Comparison of ENCODE assay signal across 11 cellular contexts in the genomic region with DNA sequence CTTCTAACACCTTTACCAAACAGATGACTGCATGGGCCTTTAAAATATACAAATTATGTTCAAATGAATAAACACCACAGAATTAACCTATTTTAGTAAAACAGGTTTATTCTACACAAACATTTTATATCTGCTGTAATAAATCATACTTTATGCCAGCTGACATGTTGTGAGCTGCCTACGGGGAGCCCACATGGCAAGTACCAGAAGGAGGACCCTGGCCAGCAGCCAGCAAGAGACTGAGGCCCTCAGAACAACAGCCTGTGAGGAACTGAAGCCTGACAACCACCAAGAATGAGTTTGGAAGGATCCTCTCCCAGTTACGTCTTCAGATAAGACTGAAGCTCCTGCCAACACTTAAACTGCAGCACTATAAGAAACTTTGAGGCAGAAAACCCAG.
DNase-seq lines count a peak whose midpoint lies in the region; ATAC-seq and TF ChIP-seq lines count a peak whose summit lies in the region.
"Had no signal": no experiment of that assay in that cellular context is flagged by ENCODE, and none has a peak within 500 bp of the region (broad histone marks: within the 10 kb centered on the region; RNA-seq: fewer than 3 reads in every experiment).

No MANE protein-coding gene starts in this region.

- no peaks in the 10 kb centered on the region for H3K27me3 ChIP-seq in brain microvascular endothelial cell (replicated peaks)
- no peaks in the 10 kb centered on the region for H3K27me3 ChIP-seq in mesenchymal stem cell (ENCODE audit: control insufficient read depth in 1 of 2, insufficient read depth in 1 of 2, low read length in 2 of 2)
- no peaks in the 10 kb centered on the region for H3K27me3 ChIP-seq in GM23248 (replicated peaks; ENCODE audit: insufficient read depth)
- H3K27me3 ChIP-seq: BLaER1 treated with 17β-estradiol and CSF1 and Interleukin-3, amounts not matched to agents 10 nM and 100 nM; ovary had no signal

- H2AK5ac ChIP-seq in mesenchymal stem cell (ENCODE audit: low read length, severe bottlenecking) = peak overlapping the region; percentile 36

- peak overlapping the region; percentile 16 for H3K4me2 ChIP-seq in mesenchymal stem cell (ENCODE audit: low read length, poor library complexity, severe bottlenecking)
- H3K4me2 ChIP-seq in GM23248 (ENCODE audit: unreplicated experiment) = no peak overlapping the region

- H3K4me3 ChIP-seq in brain microvascular endothelial cell (ENCODE audit: low read depth, low read length) (no peak overlapping the region), mesenchymal stem cell (ENCODE audit: insufficient read depth in 1 of 2, low read depth in 1 of 2, low read length in 2 of 2) (no peak overlapping the region), GM23248 (no peak overlapping the region)
- H3K4me3 ChIP-seq: BLaER1 treated with 17β-estradiol and CSF1 and Interleukin-3, amounts not matched to agents 10 nM and 100 nM; ovary had no signal

- H3K79me1 ChIP-seq in mesenchymal stem cell (replicated peaks; ENCODE audit: low read length, poor library complexity, severe bottlenecking) = no peaks in the 10 kb centered on the region

- H3K27ac ChIP-seq in brain microvascular endothelial cell = no peak overlapping the region
- no peak overlapping the region for H3K27ac ChIP-seq in mesenchymal stem cell (ENCODE audit: low read length, poor library complexity, severe bottlenecking)
- no peak overlapping the region for H3K27ac ChIP-seq in GM23248
- H3K27ac ChIP-seq: BLaER1 treated with 17β-estradiol and CSF1 and Interleukin-3, amounts not matched to agents 10 nM and 100 nM; ovary had no signal

- DNase-seq in CD1c-positive myeloid dendritic cell (ENCODE audit: extremely low spot score) (peak; percentile 7), NCI-H2081 treated with DMSO at 0.1 percent for 48 hours (lab: John Stamatoyannopoulos, UW) (peak; percentile 5), brain microvascular endothelial cell (peak; percentile 27), mesenchymal stem cell (peak; percentile 15), GM23248 (no peak), COLO829 (ENCODE audit: low spot score) (no peak), middle frontal gyrus (ENCODE audit: extremely low spot score, low spot score) (no peak)
- DNase-seq: NCI-H1092 treated with DMSO at 0.1 percent for 48 hours had no signal

- H4K8ac ChIP-seq in mesenchymal stem cell (ENCODE audit: low read length) = no peak overlapping the region

- H2BK15ac ChIP-seq in mesenchymal stem cell (ENCODE audit: low read depth, poor library complexity, severe bottlenecking) = no peak overlapping the region

- H3K9me3 ChIP-seq in mesenchymal stem cell (ENCODE audit: control insufficient read depth, low read length) (no peaks in the 10 kb centered on the region), GM23248 (ENCODE audit: low read depth) (no peaks in the 10 kb centered on the region)
- H3K9me3 ChIP-seq: BLaER1 treated with 17β-estradiol and CSF1 and Interleukin-3, amounts not matched to agents 10 nM and 100 nM; ovary had no signal

- H3K14ac ChIP-seq in mesenchymal stem cell (ENCODE audit: low read length in 2 of 2) = no peak overlapping the region

- H3F3A ChIP-seq in GM23248 (ENCODE audit: insufficient read depth) = no peaks in the 10 kb centered on the region

- 66% methylated on average over 2 of the region's 2 CpGs for WGBS in mesenchymal stem cell
- 92 to 96% methylated on average over 2 of the region's 2 CpGs for WGBS in GM23248 (ENCODE audit: low coverage in 1 of 2, low lambda C conversion rate in 2 of 2, missing lambda C conversion rate in 2 of 2), 2 experiments

- H4K20me1 ChIP-seq in GM23248 (ENCODE audit: insufficient read depth) = no peaks in the 10 kb centered on the region
- H4K20me1 ChIP-seq: BLaER1 treated with 17β-estradiol and CSF1 and Interleukin-3, amounts not matched to agents 10 nM and 100 nM had no signal

- no peak overlapping the region for H4K91ac ChIP-seq in mesenchymal stem cell (ENCODE audit: low read length)

- peak overlapping the region; percentile 82 to 97 for H2BK12ac ChIP-seq in mesenchymal stem cell (ENCODE audit: low read length in 2 of 2)

- peak overlapping the region; percentile 80 to 84 for H3K4ac ChIP-seq in mesenchymal stem cell (ENCODE audit: low read depth in 1 of 2, low read length in 2 of 2)

- H3K9me2 ChIP-seq in GM23248 (ENCODE audit: insufficient read depth) = no peaks in the 10 kb centered on the region

- in situ Hi-C loops in brain microvascular endothelial cell (cut with HindIII; ENCODE audit: low pct_ligation_motif_present, low sequenced_read_pairs) = no loop called here
- in situ Hi-C loops in GM23248 (cut with MboI) = no loop called here

- H2BK5ac ChIP-seq in mesenchymal stem cell (ENCODE audit: low read depth, low read length, poor library complexity, severe bottlenecking) = no peak overlapping the region

- H3K9ac ChIP-seq in mesenchymal stem cell (ENCODE audit: low read length) = no peak overlapping the region
- H3K9ac ChIP-seq in GM23248 = no peak overlapping the region
- H3K9ac ChIP-seq: BLaER1 treated with 17β-estradiol and CSF1 and Interleukin-3, amounts not matched to agents 10 nM and 100 nM had no signal

- H3K36me3 ChIP-seq in brain microvascular endothelial cell (replicated peaks) (no peaks in the 10 kb centered on the region), mesenchymal stem cell (ENCODE audit: control insufficient read depth in 1 of 2, insufficient read depth in 2 of 2, low read depth in 1 of 2, low read length in 2 of 2) (no peaks in the 10 kb centered on the region), GM23248 (ENCODE audit: low read depth) (no peaks in the 10 kb centered on the region)
- H3K36me3 ChIP-seq: BLaER1 treated with 17β-estradiol and CSF1 and Interleukin-3, amounts not matched to agents 10 nM and 100 nM; ovary had no signal

- peaks cover 2% of the 10 kb centered on the region for H3K4me1 ChIP-seq in mesenchymal stem cell (ENCODE audit: control insufficient read depth, insufficient read depth, low read depth, low read length)
- no peaks in the 10 kb centered on the region for H3K4me1 ChIP-seq in GM23248 (ENCODE audit: insufficient read depth)

- peak overlapping the region; percentile 40 to 67 for H3K18ac ChIP-seq in mesenchymal stem cell (ENCODE audit: low read depth in 1 of 2, low read length in 2 of 2)

- TF ChIP-seq CTCF in brain microvascular endothelial cell (IDR thresholded peaks at IDR 0.05; ENCODE audit: low read depth, low read length, missing control alignments) = no peak

- ATAC-seq in HG02798 (IDR thresholded peaks at IDR 0.05; ENCODE audit: poor library complexity, unreplicated experiment) = no peak

- no peaks in the 10 kb centered on the region for H3K79me2 ChIP-seq in GM23248 (ENCODE audit: insufficient read depth)

- no peak overlapping the region for H2BK120ac ChIP-seq in mesenchymal stem cell (ENCODE audit: low read depth, low read length)

- H3K23ac ChIP-seq in mesenchymal stem cell (ENCODE audit: low read length in 2 of 2) = no peak overlapping the region

- H2AFZ ChIP-seq in mesenchymal stem cell (ENCODE audit: low read depth, low read length) (no peak overlapping the region), GM23248 (no peak overlapping the region)

Comparison
In these comparisons a context has a peak if more than half of its experiments do, and no peak if none do; other contexts are left out.
1. DNase-seq: peak in CD1c-positive myeloid dendritic cell (single experiment), NCI-H2081 treated with DMSO at 0.1 percent for 48 hours (single experiment), brain microvascular endothelial cell (single experiment) and mesenchymal stem cell (single experiment); none in GM23248 (single experiment), COLO829 (single experiment) and middle frontal gyrus (single experiment).